24 cellular contexts compared by ENCODE assay signal in the genomic region with DNA sequence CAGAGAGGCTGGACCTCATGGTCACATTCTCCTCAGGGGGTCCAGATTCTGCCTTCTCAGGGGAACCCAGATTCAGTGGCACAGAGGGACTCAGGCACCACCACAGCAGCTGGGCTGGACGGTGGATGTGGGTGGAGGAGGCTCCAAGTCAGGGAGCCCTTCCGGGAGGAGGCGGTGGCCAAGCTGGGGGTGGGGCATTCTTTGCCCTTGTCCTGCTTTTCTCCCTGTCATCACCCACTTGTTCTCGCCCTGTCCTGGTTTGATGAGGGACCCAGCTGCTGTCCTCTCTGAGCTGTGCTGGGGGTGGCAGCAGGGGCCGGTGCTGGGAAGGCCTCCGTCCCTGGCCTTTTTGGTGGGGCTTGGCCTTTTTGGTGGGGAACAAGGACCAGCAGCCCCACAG.
"Had no signal": no experiment of that assay in that cellular context is flagged by ENCODE, and none has a peak within 500 bp of the region (broad histone marks: within the 10 kb centered on the region; RNA-seq: fewer than 3 reads in every experiment).

No MANE protein-coding gene starts in this region.

- H3K4me3 Mint-ChIP-seq: activated CD8-positive, alpha-beta T cell treated with anti-CD3 and anti-CD28 coated beads for 36 hours; activated T-cell treated with anti-CD3 and anti-CD28 coated beads, Interleukin-2, amount 50 U/mL, for 72 hours; T-helper 1 cell treated with Interleukin-12 subunit alpha and Interleukin-12 subunit beta and Interleukin-4 antibody, amounts not matched to agents 30 μg/mL and 1 μg/mL, for 36 hours had no signal

- H3K36me3 ChIP-seq: ascending aorta, MG63 had no signal

- H3K4me1 ChIP-seq: ascending aorta, body of pancreas had no signal

- H3K9me3 ChIP-seq: ascending aorta, body of pancreas, MG63 had no signal

- H3K27me3 ChIP-seq: ascending aorta, body of pancreas, MG63, SJSA1 had no signal

- DNase-seq: activated CD4-positive, alpha-beta T cell treated with anti-CD3 and anti-CD28 coated beads for 4 hours; activated CD8-positive, alpha-beta memory T cell treated with anti-CD3 and anti-CD28 coated beads, Interleukin-2, amount 50 U/mL, for 4 hours; activated CD8-positive, alpha-beta T cell treated with anti-CD3 and anti-CD28 coated beads for 36 hours; activated gamma-delta T cell treated with Interleukin-2 at 50 U/mL for 16 hours; activated naive CD4-positive, alpha-beta T cell treated with anti-CD3 and anti-CD28 coated beads, Interleukin-2, amount 50 U/mL, for 16 hours; activated T-cell treated with anti-CD3 and anti-CD28 coated beads, Interleukin-2, amount 50 U/mL, for 72 hours; amniotic stem cell; body of pancreas; cerebellar nuclear complex; MG63; MV-4-11; NCI-H1092 treated with DMSO at 0.1 percent for 48 hours; NCI-H1417 treated with DMSO at 0.1 percent for 48 hours; NCI-H1694; NCI-H2029; NCI-H2107; NCI-H2171 treated with DMSO at 0.1 percent for 48 hours; NCI-H226; PC-3 had no signal

- H3K27ac ChIP-seq: ascending aorta, body of pancreas, SJSA1 had no signal

- H3K4me3 ChIP-seq: ascending aorta, body of pancreas, MG63, SJSA1 had no signal

- H3K27me3 Mint-ChIP-seq: activated CD8-positive, alpha-beta T cell treated with anti-CD3 and anti-CD28 coated beads for 36 hours had no signal

- H3K27ac Mint-ChIP-seq: activated CD8-positive, alpha-beta T cell treated with anti-CD3 and anti-CD28 coated beads for 36 hours; activated T-cell treated with anti-CD3 and anti-CD28 coated beads, Interleukin-2, amount 50 U/mL, for 72 hours; activated T-helper 2 cell treated with anti-CD3 and anti-CD28 coated beads, Interferon-gamma antibody, Interleukin-2, Interleukin-4, amounts not matched to agents 10 μg/mL and 5 μg/mL and 100 μg/mL, durations not matched to agents 14 hours and 24 hours and 36 hours; T-helper 1 cell treated with Interleukin-12 subunit alpha and Interleukin-12 subunit beta and Interleukin-4 antibody, amounts not matched to agents 30 μg/mL and 1 μg/mL, for 36 hours had no signal

- ATAC-seq: activated CD4-positive, CD25-positive, alpha-beta regulatory T cell treated with anti-CD3 and anti-CD28 coated beads, Interleukin-2, amount 50 U/mL, for 24 hours; activated CD8-positive, alpha-beta T cell treated with anti-CD3 and anti-CD28 coated beads for 36 hours; activated T-cell treated with anti-CD3 and anti-CD28 coated beads, Interleukin-2, amount 50 U/mL, for 72 hours; body of pancreas; PC-3 had no signal
